1 cellular context compared by ENCODE assay signal in the genomic region with DNA sequence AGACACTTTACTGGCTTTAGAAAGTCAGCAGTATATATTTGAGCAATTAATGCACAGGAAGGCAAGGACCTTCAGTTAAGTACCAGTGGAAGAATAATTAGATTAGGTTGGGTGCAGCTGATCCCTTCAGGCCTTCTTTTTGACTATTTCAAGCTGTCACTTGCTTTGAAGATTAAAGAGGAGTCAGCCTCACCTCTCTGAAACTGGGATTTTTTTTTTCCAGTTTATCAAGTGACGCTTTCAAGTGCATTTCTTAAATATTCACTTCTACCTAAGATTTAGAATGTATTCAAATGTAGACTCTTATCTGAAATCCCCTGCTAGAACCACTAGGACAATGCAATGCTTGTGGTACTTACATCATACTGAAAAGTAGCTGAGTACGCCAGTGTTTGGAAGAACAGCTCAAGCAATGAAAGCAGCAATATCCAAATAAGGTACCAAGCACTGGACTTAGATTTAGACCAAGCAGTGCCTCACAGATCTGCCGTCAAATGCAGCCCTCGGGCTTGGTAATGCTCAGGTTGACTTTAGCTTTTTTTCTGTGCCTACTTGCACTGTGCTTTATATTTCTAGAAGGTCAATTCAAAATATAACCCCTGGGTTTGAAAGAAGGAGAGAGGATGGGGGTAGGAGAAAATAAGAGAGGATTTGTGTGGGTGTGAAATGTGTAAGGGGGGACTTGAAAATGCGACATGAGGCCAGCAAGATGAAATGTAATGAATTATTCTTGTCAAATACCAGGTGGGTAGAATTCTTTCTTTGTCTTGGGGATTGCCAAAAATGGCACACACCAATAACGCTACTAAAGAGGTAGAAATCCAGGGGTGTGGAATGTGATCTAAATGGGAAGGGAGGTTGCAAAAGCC.
A peak's percentile ranks its signal among the peaks of the same experiment; 100 is the strongest.
TF ChIP-seq lines count a peak whose summit lies in the region.

No MANE protein-coding gene starts in this region.

TF ChIP-seq in IMR-90, 13 proteins besides CTCF, POLR2A, EP300 and RAD21:
- TF ChIP-seq MXI1 (IDR thresholded peaks at IDR 0.05; ENCODE audit: borderline replicate concordance, low read depth, low read length) (no peak), MAFK (IDR thresholded peaks at IDR 0.05; ENCODE audit: low read depth, low read length) (0 out of 2 replicates have a peak, but pooled peaks have one; percentile 23), CEBPB (IDR thresholded peaks at IDR 0.05; ENCODE audit: low read depth, low read length) (peak; percentile 82), SMC3 (IDR thresholded peaks at IDR 0.05; ENCODE audit: low read depth, low read length) (no peak)
